Comparison of ENCODE assay signal across 2 cellular contexts in genomic region chr12:56260921-56261320, GRCh38.
TF ChIP-seq lines count a peak whose summit lies in the region.

No MANE protein-coding gene starts in this region.

TF ChIP-seq in A549, 52 proteins besides CTCF, POLR2A, EP300 and RAD21:
- TF ChIP-seq CEBPB (IDR thresholded peaks at IDR 0.05) = no peak
- TF ChIP-seq CBX2 (IDR thresholded peaks at IDR 0.05; ENCODE audit: borderline replicate concordance, low read depth) = no peak
- no peak for TF ChIP-seq JUN (IDR thresholded peaks at IDR 0.05)
- no peak for TF ChIP-seq FOSB (CRISPR knock-in tag; IDR thresholded peaks at IDR 0.05)
- TF ChIP-seq MAFK (IDR thresholded peaks at IDR 0.05; ENCODE audit: partially characterized antibody) = no peak
- no peak for TF ChIP-seq PHF8 (IDR thresholded peaks at IDR 0.05; ENCODE audit: borderline replicate concordance, low read depth)
- TF ChIP-seq, protein P1, sequence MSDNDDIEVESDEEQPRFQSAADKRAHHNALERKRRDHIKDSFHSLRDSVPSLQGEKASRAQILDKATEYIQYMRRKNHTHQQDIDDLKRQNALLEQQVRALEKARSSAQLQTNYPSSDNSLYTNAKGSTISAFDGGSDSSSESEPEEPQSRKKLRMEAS (IDR thresholded peaks at IDR 0.05) = no peak
- TF ChIP-seq TP53 (CRISPR knock-in tag; IDR thresholded peaks at IDR 0.05) = no peak
- TF ChIP-seq MYC (IDR thresholded peaks at IDR 0.05; ENCODE audit: borderline replicate concordance, low read length) = no peak
- TF ChIP-seq KDM5A (IDR thresholded peaks at IDR 0.05) = no peak
- TF ChIP-seq BHLHE40 (IDR thresholded peaks at IDR 0.05; ENCODE audit: low read depth, low read length) = no peak
- no peak for TF ChIP-seq RARB (CRISPR knock-in tag; IDR thresholded peaks at IDR 0.05)
- TF ChIP-seq BCL3 (IDR thresholded peaks at IDR 0.05) = no peak

TF ChIP-seq in IMR-90, 13 proteins besides CTCF, POLR2A, EP300 and RAD21:
- TF ChIP-seq RCOR1 (IDR thresholded peaks at IDR 0.05; ENCODE audit: insufficient replicate concordance, low read length) (no peak), NFE2L2 (IDR thresholded peaks at IDR 0.05; ENCODE audit: low read depth, low read length) (no peak), MAFK (IDR thresholded peaks at IDR 0.05; ENCODE audit: low read depth, low read length) (no peak), FOS (IDR thresholded peaks at IDR 0.05; ENCODE audit: low read depth, low read length) (no peak), BHLHE40 (IDR thresholded peaks at IDR 0.05; ENCODE audit: low read depth, low read length) (no peak), RFX5 (IDR thresholded peaks at IDR 0.05; ENCODE audit: low read depth, low read length) (no peak), SMC3 (IDR thresholded peaks at IDR 0.05; ENCODE audit: low read depth, low read length) (no peak), MAZ (IDR thresholded peaks at IDR 0.05; ENCODE audit: borderline replicate concordance, low read depth, low read length) (no peak), CHD1 (IDR thresholded peaks at IDR 0.05; ENCODE audit: low read depth, low read length) (no peak), CEBPB (IDR thresholded peaks at IDR 0.05; ENCODE audit: low read depth, low read length) (no peak), USF2 (IDR thresholded peaks at IDR 0.05; ENCODE audit: low read depth, low read length) (no peak), MXI1 (IDR thresholded peaks at IDR 0.05; ENCODE audit: borderline replicate concordance, low read depth, low read length) (no peak)
- TF ChIP-seq, protein P2, sequence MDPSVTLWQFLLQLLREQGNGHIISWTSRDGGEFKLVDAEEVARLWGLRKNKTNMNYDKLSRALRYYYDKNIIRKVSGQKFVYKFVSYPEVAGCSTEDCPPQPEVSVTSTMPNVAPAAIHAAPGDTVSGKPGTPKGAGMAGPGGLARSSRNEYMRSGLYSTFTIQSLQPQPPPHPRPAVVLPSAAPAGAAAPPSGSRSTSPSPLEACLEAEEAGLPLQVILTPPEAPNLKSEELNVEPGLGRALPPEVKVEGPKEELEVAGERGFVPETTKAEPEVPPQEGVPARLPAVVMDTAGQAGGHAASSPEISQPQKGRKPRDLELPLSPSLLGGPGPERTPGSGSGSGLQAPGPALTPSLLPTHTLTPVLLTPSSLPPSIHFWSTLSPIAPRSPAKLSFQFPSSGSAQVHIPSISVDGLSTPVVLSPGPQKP (IDR thresholded peaks at IDR 0.05; ENCODE audit: borderline replicate concordance, low read depth, low read length) = no peak
